10 cellular contexts compared by ENCODE assay signal in genomic region chr19:7098096-7098495, GRCh38. TPM values are rescaled to one million over a fixed set of nuclear protein-coding genes. Genes with fewer than 3 reads are reported as not detected.
DNase-seq lines count a peak whose midpoint lies in the region; ATAC-seq lines count a peak whose summit lies in the region.
"Had no signal": no experiment of that assay in that cellular context is flagged by ENCODE, and none has a peak within 500 bp of the region (broad histone marks: within the 10 kb centered on the region; RNA-seq: fewer than 3 reads in every experiment).

No MANE protein-coding gene starts in this region.

- H3K36me3 Mint-ChIP-seq in activated CD8-positive, alpha-beta memory T cell treated with anti-CD3 and anti-CD28 coated beads, Interleukin-2, amount 10 ng/mL, durations not matched to agents 7 days and 5 days, result peaks cover 21% of the 10 kb centered on the region
- peaks cover 28% of the 10 kb centered on the region for H3K36me3 Mint-ChIP-seq in activated CD4-positive, alpha-beta memory T cell treated with anti-CD3 and anti-CD28 coated beads, Interleukin-2, amount 10 ng/mL, durations not matched to agents 7 days and 5 days (ENCODE audit: low read depth)

- H3K4me3 Mint-ChIP-seq in activated CD8-positive, alpha-beta memory T cell treated with anti-CD3 and anti-CD28 coated beads, Interleukin-2, amount 10 ng/mL, durations not matched to agents 7 days and 5 days, result peak overlapping the region; percentile 98
- H3K4me3 Mint-ChIP-seq in activated CD4-positive, alpha-beta memory T cell treated with anti-CD3 and anti-CD28 coated beads, Interleukin-2, amount 10 ng/mL, durations not matched to agents 7 days and 5 days, result peak overlapping the region; percentile 80
- H3K4me3 Mint-ChIP-seq in stimulated activated naive CD8-positive, alpha-beta T cell treated with anti-CD3 and anti-CD28 coated beads, Interleukin-15, amount 100 ng/mL, for 72 hours, result peak overlapping the region; percentile 83 to 87

- H3K4me3 ChIP-seq in iPS-11a (ENCODE audit: low read depth, low read length), result peak overlapping the region; percentile 55

- no peak for DNase-seq in activated CD8-positive, alpha-beta memory T cell treated with anti-CD3 and anti-CD28 coated beads, Interleukin-2, amount 10 ng/mL, durations not matched to agents 7 days and 5 days
- no peak for DNase-seq in activated CD8-positive, alpha-beta memory T cell treated with anti-CD3 and anti-CD28 coated beads for 24 hours
- no peak for DNase-seq in activated CD4-positive, alpha-beta memory T cell treated with anti-CD3 and anti-CD28 coated beads, Interleukin-2, amount 10 ng/mL, durations not matched to agents 7 days and 5 days
- DNase-seq in stimulated activated naive CD8-positive, alpha-beta T cell treated with anti-CD3 and anti-CD28 coated beads, Interleukin-15, amount 100 ng/mL, for 72 hours, result no peak
- DNase-seq in NCI-H1092 (lab: John Stamatoyannopoulos, UW), result no peak
- DNase-seq in NCI-H1092 treated with DMSO at 0.1 percent for 48 hours (lab: John Stamatoyannopoulos, UW), result no peak
- DNase-seq in NCI-H774 (lab: John Stamatoyannopoulos, UW), result no peak
- DNase-seq: activated effector memory CD4-positive, alpha-beta T cell treated with Interleukin-2 at 50 U/mL for 16 hours; stimulated activated CD4-positive, alpha-beta T cell treated with anti-CD3 and anti-CD28 coated beads, Interleukin-2, amount 100 ng/mL, for 48 hours had no signal

- CTCF ChIA-PET in activated CD8-positive, alpha-beta memory T cell treated with anti-CD3 and anti-CD28 coated beads, Interleukin-2, amount 10 ng/mL, durations not matched to agents 7 days and 5 days (lab: Charles Lee), result interaction anchor here (1.6 to 1.8 kb wide), 2 partner anchors 28 to 243 kb away, joined by 4 to 10 read pairs; partner anchors contain the start of gene ZNF557
- CTCF ChIA-PET in activated CD4-positive, alpha-beta memory T cell treated with anti-CD3 and anti-CD28 coated beads, Interleukin-2, amount 10 ng/mL, durations not matched to agents 7 days and 5 days (lab: Charles Lee), result interaction anchor here (1.0 kb wide), 1 partner anchor 27 kb away, joined by 3 read pairs; no protein-coding TSS in a partner anchor

- no peak overlapping the region for H3K27ac Mint-ChIP-seq in activated CD8-positive, alpha-beta memory T cell treated with anti-CD3 and anti-CD28 coated beads, Interleukin-2, amount 10 ng/mL, durations not matched to agents 7 days and 5 days
- peak overlapping the region; percentile 78 for H3K27ac Mint-ChIP-seq in activated CD4-positive, alpha-beta memory T cell treated with anti-CD3 and anti-CD28 coated beads, Interleukin-2, amount 10 ng/mL, durations not matched to agents 7 days and 5 days
- peak overlapping the region; percentile 83 to 91 for H3K27ac Mint-ChIP-seq in stimulated activated naive CD8-positive, alpha-beta T cell treated with anti-CD3 and anti-CD28 coated beads, Interleukin-15, amount 100 ng/mL, for 72 hours

- peaks cover 4% of the 10 kb centered on the region for H3K27me3 Mint-ChIP-seq in activated CD8-positive, alpha-beta memory T cell treated with anti-CD3 and anti-CD28 coated beads, Interleukin-2, amount 10 ng/mL, durations not matched to agents 7 days and 5 days
- H3K27me3 Mint-ChIP-seq in activated CD4-positive, alpha-beta memory T cell treated with anti-CD3 and anti-CD28 coated beads, Interleukin-2, amount 10 ng/mL, durations not matched to agents 7 days and 5 days, result peaks cover 8% of the 10 kb centered on the region
- H3K27me3 Mint-ChIP-seq in stimulated activated naive CD8-positive, alpha-beta T cell treated with anti-CD3 and anti-CD28 coated beads, Interleukin-15, amount 100 ng/mL, for 72 hours, result peaks cover 7% of the 10 kb centered on the region

- POLR2A ChIA-PET in activated CD4-positive, alpha-beta memory T cell treated with anti-CD3 and anti-CD28 coated beads, Interleukin-2, amount 10 ng/mL, durations not matched to agents 7 days and 5 days (lab: Charles Lee), result interaction anchor here (3.6 kb wide), 1 partner anchor 29 kb away, joined by 38 read pairs; the partner anchor contains the start of gene ZNF557

- ATAC-seq in activated CD8-positive, alpha-beta memory T cell treated with anti-CD3 and anti-CD28 coated beads, Interleukin-2, amount 10 ng/mL, durations not matched to agents 7 days and 5 days, result no peak
- ATAC-seq in stimulated activated naive CD8-positive, alpha-beta T cell treated with anti-CD3 and anti-CD28 coated beads, Interleukin-15, amount 100 ng/mL, for 72 hours, result no peak

- peaks cover 26% of the 10 kb centered on the region for H3K9me3 Mint-ChIP-seq in activated CD8-positive, alpha-beta memory T cell treated with anti-CD3 and anti-CD28 coated beads, Interleukin-2, amount 10 ng/mL, durations not matched to agents 7 days and 5 days (ENCODE audit: low read depth)
- H3K9me3 Mint-ChIP-seq in activated CD4-positive, alpha-beta memory T cell treated with anti-CD3 and anti-CD28 coated beads, Interleukin-2, amount 10 ng/mL, durations not matched to agents 7 days and 5 days, result peaks cover 28% of the 10 kb centered on the region
- peaks cover 21 to 41% of the 10 kb centered on the region in 2 donors for H3K9me3 Mint-ChIP-seq in stimulated activated naive CD8-positive, alpha-beta T cell treated with anti-CD3 and anti-CD28 coated beads, Interleukin-15, amount 100 ng/mL, for 72 hours

- peaks cover 27% of the 10 kb centered on the region for H3K4me1 Mint-ChIP-seq in activated CD8-positive, alpha-beta memory T cell treated with anti-CD3 and anti-CD28 coated beads, Interleukin-2, amount 10 ng/mL, durations not matched to agents 7 days and 5 days
- H3K4me1 Mint-ChIP-seq in activated CD4-positive, alpha-beta memory T cell treated with anti-CD3 and anti-CD28 coated beads, Interleukin-2, amount 10 ng/mL, durations not matched to agents 7 days and 5 days, result peaks cover 32% of the 10 kb centered on the region
- H3K4me1 Mint-ChIP-seq in stimulated activated naive CD8-positive, alpha-beta T cell treated with anti-CD3 and anti-CD28 coated beads, Interleukin-15, amount 100 ng/mL, for 72 hours, result peaks cover 16% of the 10 kb centered on the region

RNA-seq across cellular contexts. Expression of gene ZNF557, which starts 28.6 kb away (rescaled TPM):
- total RNA-seq in activated CD8-positive, alpha-beta memory T cell treated with anti-CD3 and anti-CD28 coated beads, Interleukin-2, amount 10 ng/mL, durations not matched to agents 7 days and 5 days, result 10 to 100 TPM; 13.3 to 13.5 TPM
- 10 to 100 TPM; 12.9 to 13.4 TPM for total RNA-seq in activated CD4-positive, alpha-beta memory T cell treated with anti-CD3 and anti-CD28 coated beads, Interleukin-2, amount 10 ng/mL, durations not matched to agents 7 days and 5 days

RNA-seq across cellular contexts. Expression of gene MBD3L3, which starts 39.6 kb away (rescaled TPM):
- total RNA-seq in activated CD8-positive, alpha-beta memory T cell treated with anti-CD3 and anti-CD28 coated beads, Interleukin-2, amount 10 ng/mL, durations not matched to agents 7 days and 5 days, result not detected
- total RNA-seq in activated CD4-positive, alpha-beta memory T cell treated with anti-CD3 and anti-CD28 coated beads, Interleukin-2, amount 10 ng/mL, durations not matched to agents 7 days and 5 days, result not detected

RNA-seq across cellular contexts. Expression of gene MBD3L2, which starts 49.0 kb away (rescaled TPM):
- total RNA-seq in activated CD8-positive, alpha-beta memory T cell treated with anti-CD3 and anti-CD28 coated beads, Interleukin-2, amount 10 ng/mL, durations not matched to agents 7 days and 5 days, result not detected
- total RNA-seq in activated CD4-positive, alpha-beta memory T cell treated with anti-CD3 and anti-CD28 coated beads, Interleukin-2, amount 10 ng/mL, durations not matched to agents 7 days and 5 days, result not detected

RNA-seq across cellular contexts. Expression of gene MBD3L4, which starts 58.1 kb away (rescaled TPM):
- not detected for total RNA-seq in activated CD8-positive, alpha-beta memory T cell treated with anti-CD3 and anti-CD28 coated beads, Interleukin-2, amount 10 ng/mL, durations not matched to agents 7 days and 5 days
- total RNA-seq in activated CD4-positive, alpha-beta memory T cell treated with anti-CD3 and anti-CD28 coated beads, Interleukin-2, amount 10 ng/mL, durations not matched to agents 7 days and 5 days, result not detected
